In the genomic region with DNA sequence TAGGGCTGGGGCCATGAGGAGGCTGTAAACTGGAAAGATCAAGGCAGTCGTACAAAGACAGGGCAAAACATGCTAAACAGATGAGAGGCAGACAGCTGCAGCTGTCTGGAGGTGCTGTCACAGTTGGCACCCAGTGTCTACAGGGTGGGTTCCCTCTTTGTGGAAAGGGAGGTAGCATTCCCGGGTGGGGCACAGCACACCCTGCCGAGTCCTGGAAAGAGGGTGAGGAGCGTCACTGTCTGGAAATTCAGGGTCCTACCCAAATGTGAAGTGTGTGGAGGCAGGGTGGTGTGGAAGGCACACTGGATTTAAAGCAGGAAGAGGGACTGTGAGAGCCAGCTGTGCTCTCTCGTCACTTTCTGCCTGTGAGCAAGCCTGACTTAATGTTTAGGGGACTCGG, we compare ENCODE assay signal across 22 cellular contexts.
"Had no signal": no experiment of that assay in that cellular context is flagged by ENCODE, and none has a peak within 500 bp of the region (broad histone marks: within the 10 kb centered on the region; RNA-seq: fewer than 3 reads in every experiment).

No MANE protein-coding gene starts in this region.

- FAIRE-seq: endothelial cell of umbilical vein, kidney had no signal

- H3K36me3 ChIP-seq: neutrophil, ovary, tibial artery, upper lobe of right lung, vagina had no signal

- H3K27ac ChIP-seq: coronary artery, foreskin keratinocyte, hepatocyte, neutrophil, ovary, tibial artery, upper lobe of right lung, vagina had no signal

- H3K9me3 ChIP-seq: mucosa of descending colon, neutrophil, ovary, tibial artery, upper lobe of right lung, vagina had no signal

- H3K4me1 ChIP-seq: foreskin keratinocyte, tibial artery, upper lobe of right lung, vagina had no signal

- DNase-seq: effector CD4-positive, alpha-beta T cell; endodermal cell; erythroblast; foreskin keratinocyte; head of caudate nucleus; kidney; left cardiac atrium; left ventricle myocardium superior; mucosa of descending colon; nephron progenitor cell; ovary; right cardiac atrium; stimulated activated CD4-positive, alpha-beta T cell treated with anti-CD3 and anti-CD28 coated beads, Interleukin-4, amount 100 ng/mL, for 1 hour; stimulated activated CD8-positive, alpha-beta memory T cell treated with anti-CD3 and anti-CD28 coated beads, Interleukin-4, amount 100 ng/mL, for 48 hours; tibial artery; upper lobe of right lung had no signal

- H3K27me3 ChIP-seq: foreskin keratinocyte, hepatocyte, neutrophil, ovary, tibial artery, upper lobe of right lung, vagina had no signal

- H3K4me3 ChIP-seq: coronary artery, hepatocyte, lung, mucosa of descending colon, ovary, tibial artery, upper lobe of right lung, vagina had no signal
